27 cellular contexts compared by ENCODE assay signal in genomic region chr1:112533029-112533428, GRCh38. TPM values are rescaled to one million over a fixed set of nuclear protein-coding genes. Genes with fewer than 3 reads are reported as not detected.
DNase-seq lines count a peak whose midpoint lies in the region; ATAC-seq and TF ChIP-seq lines count a peak whose summit lies in the region.
"Had no signal": no experiment of that assay in that cellular context is flagged by ENCODE, and none has a peak within 500 bp of the region (broad histone marks: within the 10 kb centered on the region; RNA-seq: fewer than 3 reads in every experiment).

No MANE protein-coding gene starts in this region.

- H3K27ac Mint-ChIP-seq in mesothelial cell of epicardium (peak overlapping the region; percentile 82), WTC11 (no peak overlapping the region)
- H3K27ac Mint-ChIP-seq: activated CD8-positive, alpha-beta T cell treated with anti-CD3 and anti-CD28 coated beads for 36 hours; stimulated activated naive CD8-positive, alpha-beta T cell treated with anti-CD3 and anti-CD28 coated beads, Interleukin-15, amount 100 ng/mL, for 72 hours had no signal

- no peaks in the 10 kb centered on the region for H3K9me3 ChIP-seq in AG04450 (ENCODE audit: control insufficient read depth, insufficient read depth, low read length)
- H3K9me3 ChIP-seq: adrenal gland; BLaER1 treated with 17β-estradiol and CSF1 and Interleukin-3, amounts not matched to agents 10 nM and 100 nM; gastroesophageal sphincter; tibial artery had no signal

- H3K4me1 Mint-ChIP-seq in mesothelial cell of epicardium, result peaks cover 86% of the 10 kb centered on the region
- H3K4me1 Mint-ChIP-seq in WTC11, result no peaks in the 10 kb centered on the region
- H3K4me1 Mint-ChIP-seq: stimulated activated naive CD8-positive, alpha-beta T cell treated with anti-CD3 and anti-CD28 coated beads, Interleukin-15, amount 100 ng/mL, for 72 hours had no signal

- no peaks in the 10 kb centered on the region for H3K27me3 ChIP-seq in AG04450 (ENCODE audit: control insufficient read depth, insufficient read depth, low read length)
- H3K27me3 ChIP-seq: adrenal gland; BLaER1 treated with 17β-estradiol and CSF1 and Interleukin-3, amounts not matched to agents 10 nM and 100 nM; gastroesophageal sphincter; tibial artery had no signal

- peak; percentile 71 for DNase-seq in AG04450 (ENCODE audit: low read depth, low spot score)
- peak; percentile 43 for DNase-seq in RKO (ENCODE audit: low spot score)
- peak; percentile 93 for DNase-seq in dedifferentiated amniotic fluid mesenchymal stem cell (ENCODE audit: extremely low spot score)
- no peak for DNase-seq in mesothelial cell of epicardium (ENCODE audit: low spot score in 2 of 2, unreplicated experiment in 2 of 2)
- DNase-seq in RWPE1 (ENCODE audit: low spot score), result no peak
- DNase-seq in H4 (ENCODE audit: low spot score), result no peak
- no peak for DNase-seq in iPS-NIHi7 (ENCODE audit: extremely low spot score)
- DNase-seq in WTC11 (ENCODE audit: low spot score), result no peak
- DNase-seq: activated CD4-positive, CD25-positive, alpha-beta regulatory T cell; activated CD8-positive, alpha-beta T cell treated with anti-CD3 and anti-CD28 coated beads for 36 hours; activated gamma-delta T cell treated with Interleukin-2 at 50 U/mL for 16 hours; activated T-cell treated with anti-CD3 and anti-CD28 coated beads, Interleukin-2, amount 50 U/mL, for 1 hour; adrenal gland; central memory CD4-positive, alpha-beta T cell; kidney glomerular epithelial cell; mammary epithelial cell; NCI-H69; occipital lobe; retina; stimulated activated naive CD8-positive, alpha-beta T cell treated with anti-CD3 and anti-CD28 coated beads, Interleukin-15, amount 100 ng/mL, for 72 hours; T-helper 9 cell; tibial artery had no signal

- POLR2A ChIA-PET in AG04450 (lab: Yijun Ruan, JAX), result interaction anchor here (1.0 to 1.7 kb wide), 4 partner anchors 10 to 31 kb away, joined by 3 to 8 read pairs (median 4); no protein-coding TSS in a partner anchor
- POLR2A ChIA-PET in RWPE1 (lab: Yijun Ruan, JAX; ENCODE audit: low non-redundant PET), result no interaction called here
- POLR2A ChIA-PET in WTC11 (lab: Charles Lee), result no interaction called here

- no peak overlapping the region for H3K4me3 ChIP-seq in AG04450 (ENCODE audit: low read depth, low read length)
- H3K4me3 ChIP-seq: adrenal gland; BLaER1 treated with 17β-estradiol and CSF1 and Interleukin-3, amounts not matched to agents 10 nM and 100 nM; gastroesophageal sphincter; K562; tibial artery had no signal

- CTCF ChIA-PET in AG04450 (lab: Charles Lee), result interaction anchor here (1.0 kb wide), 1 partner anchor 81 kb away, joined by 3 read pairs; no protein-coding TSS in a partner anchor
- CTCF ChIA-PET in RWPE1 (lab: Yijun Ruan, JAX), result no interaction called here
- CTCF ChIA-PET in WTC11 (lab: Charles Lee), result interaction anchor here (0.5 to 1.3 kb wide), 2 partner anchors 9 to 687 kb away, joined by 3 to 4 read pairs; no protein-coding TSS in a partner anchor

- H3K9me3 Mint-ChIP-seq in mesothelial cell of epicardium (peaks cover 4% of the 10 kb centered on the region), WTC11 (no peaks in the 10 kb centered on the region)
- H3K9me3 Mint-ChIP-seq: activated CD8-positive, alpha-beta T cell treated with anti-CD3 and anti-CD28 coated beads for 36 hours; stimulated activated naive CD8-positive, alpha-beta T cell treated with anti-CD3 and anti-CD28 coated beads, Interleukin-15, amount 100 ng/mL, for 72 hours had no signal

- no peak overlapping the region for H3K4me3 Mint-ChIP-seq in mesothelial cell of epicardium
- no peak overlapping the region for H3K4me3 Mint-ChIP-seq in WTC11
- H3K4me3 Mint-ChIP-seq: activated CD8-positive, alpha-beta T cell treated with anti-CD3 and anti-CD28 coated beads for 36 hours; stimulated activated naive CD8-positive, alpha-beta T cell treated with anti-CD3 and anti-CD28 coated beads, Interleukin-15, amount 100 ng/mL, for 72 hours had no signal

- no peak for TF ChIP-seq CTCF in AG04450 (IDR thresholded peaks at IDR 0.05; ENCODE audit: low read depth, low read length)
- no peak for TF ChIP-seq CTCF in mesothelial cell of epicardium (IDR thresholded peaks at IDR 0.05; ENCODE audit: unreplicated experiment)
- TF ChIP-seq CTCF in RWPE1 (conservative IDR thresholded peaks at IDR 0.05; ENCODE audit: low read depth), result no peak
- no peak for TF ChIP-seq CTCF in WTC11 (IDR thresholded peaks at IDR 0.05)

- ATAC-seq in WTC11, result no peak
- ATAC-seq: activated CD8-positive, alpha-beta T cell treated with anti-CD3 and anti-CD28 coated beads for 36 hours; gastroesophageal sphincter; HCT116; K562; stimulated activated naive CD8-positive, alpha-beta T cell treated with anti-CD3 and anti-CD28 coated beads, Interleukin-15, amount 100 ng/mL, for 72 hours had no signal

- H3K36me3 Mint-ChIP-seq in mesothelial cell of epicardium (peaks cover 7% of the 10 kb centered on the region), WTC11 (no peaks in the 10 kb centered on the region)

- H3K27ac ChIP-seq in AG04450 (ENCODE audit: low read depth, low read length) (peak overlapping the region; percentile 58), RWPE1 (no peak overlapping the region)
- H3K27ac ChIP-seq: adrenal gland; BLaER1 treated with 17β-estradiol and CSF1 and Interleukin-3, amounts not matched to agents 10 nM and 100 nM; gastroesophageal sphincter; tibial artery had no signal

- H3K27me3 Mint-ChIP-seq in mesothelial cell of epicardium (ENCODE audit: low read depth) (no peaks in the 10 kb centered on the region), WTC11 (ENCODE audit: low read depth) (no peaks in the 10 kb centered on the region)
- H3K27me3 Mint-ChIP-seq: activated CD8-positive, alpha-beta T cell treated with anti-CD3 and anti-CD28 coated beads for 36 hours; stimulated activated naive CD8-positive, alpha-beta T cell treated with anti-CD3 and anti-CD28 coated beads, Interleukin-15, amount 100 ng/mL, for 72 hours had no signal

TF ChIP-seq in WTC11, 78 proteins besides CTCF, POLR2A, EP300 and RAD21:
- no peak for TF ChIP-seq ESRRA (CRISPR knock-in tag; IDR thresholded peaks at IDR 0.05; ENCODE audit: borderline replicate concordance)
- TF ChIP-seq ZNF263 (CRISPR knock-in tag; IDR thresholded peaks at IDR 0.05; ENCODE audit: low read depth), result no peak
- no peak for TF ChIP-seq SMAD4 (CRISPR knock-in tag; IDR thresholded peaks at IDR 0.05)
- no peak for TF ChIP-seq ZNF121 (CRISPR knock-in tag; IDR thresholded peaks at IDR 0.05)
- no peak for TF ChIP-seq ZBTB43 (CRISPR knock-in tag; IDR thresholded peaks at IDR 0.05)
- TF ChIP-seq E2F4 (CRISPR knock-in tag; IDR thresholded peaks at IDR 0.05; ENCODE audit: borderline replicate concordance, low read depth), result no peak
- TF ChIP-seq TEAD1 (CRISPR knock-in tag; IDR thresholded peaks at IDR 0.05), result no peak
- no peak for TF ChIP-seq CBFB (CRISPR knock-in tag; IDR thresholded peaks at IDR 0.05; ENCODE audit: low read depth)
- TF ChIP-seq JUN (CRISPR knock-in tag; IDR thresholded peaks at IDR 0.05), result no peak
- TF ChIP-seq RELA (CRISPR knock-in tag; IDR thresholded peaks at IDR 0.05; ENCODE audit: borderline replicate concordance), result no peak
- TF ChIP-seq SMAD3 (CRISPR knock-in tag; IDR thresholded peaks at IDR 0.05; ENCODE audit: borderline replicate concordance), result no peak
- no peak for TF ChIP-seq MYBL2 (CRISPR knock-in tag; IDR thresholded peaks at IDR 0.05)
- no peak for TF ChIP-seq MLX (CRISPR knock-in tag; IDR thresholded peaks at IDR 0.05)
- no peak for TF ChIP-seq FOXP1 (CRISPR knock-in tag; IDR thresholded peaks at IDR 0.05; ENCODE audit: borderline replicate concordance)
- TF ChIP-seq USF1 (CRISPR knock-in tag; IDR thresholded peaks at IDR 0.05), result no peak
- TF ChIP-seq ZNF423 (CRISPR knock-in tag; IDR thresholded peaks at IDR 0.05), result no peak

RNA-seq across cellular contexts. Expression of gene WNT2B, which starts 24.3 kb away (rescaled TPM):
- 2.7 and 2.8 TPM in 2 replicates for polyA plus RNA-seq in AG04450 (2011; rRNA removed)
- 3.8 and 4.2 TPM in 2 replicates for polyA minus RNA-seq in AG04450 (2011; rRNA and poly(A)+ RNA removed)
- 146 to 165 TPM (median 151 TPM) in 3 replicates for total RNA-seq in mesothelial cell of epicardium
- total RNA-seq in H4 (2014; rRNA removed; shearing (Covaris generic)), result 0.37 and 0.97 TPM in 2 replicates
- 1.0 to 1.2 TPM (median 1.0 TPM) in 3 replicates for total RNA-seq in WTC11 (2021)
- total RNA-seq: A172; activated CD8-positive, alpha-beta T cell treated with anti-CD3 and anti-CD28 coated beads for 36 hours had no signal

Comparison
In these comparisons a context has a peak if more than half of its experiments do, and no peak if none do; other contexts are left out.
1. DNase-seq: peak in AG04450 (single experiment), RKO (single experiment) and dedifferentiated amniotic fluid mesenchymal stem cell (single experiment); none in mesothelial cell of epicardium (0 of 2), RWPE1 (single experiment), H4 (single experiment), iPS-NIHi7 (single experiment) and WTC11 (single experiment).
2. RNA of gene WNT2B, which starts 24.3 kb away (total RNA-seq): 146 to 165 TPM in mesothelial cell of epicardium; 1.0 to 1.2 TPM in WTC11 and 0.37 to 0.97 TPM in H4; every median in the first group is over 10 times any median in the second.